Comparison of ENCODE assay signal across 1 cellular context in genomic region chr2:46339200-46339599, GRCh38.
TF ChIP-seq lines count a peak whose summit lies in the region.

No MANE protein-coding gene starts in this region.

TF ChIP-seq in SK-N-SH, 30 proteins besides CTCF, POLR2A, EP300 and RAD21 (continued from another document):
- TF ChIP-seq ZBTB33 (IDR thresholded peaks at IDR 0.05; ENCODE audit: borderline replicate concordance, low read depth) (no peak), RFX5 (IDR thresholded peaks at IDR 0.05; ENCODE audit: low read length) (no peak), FOSL2 (IDR thresholded peaks at IDR 0.05; ENCODE audit: borderline replicate concordance, low read depth) (no peak), JUND (IDR thresholded peaks at IDR 0.05) (no peak)
